2 cellular contexts compared by ENCODE assay signal in genomic region chr11:27665508-27666101, GRCh38.
TF ChIP-seq lines count a peak whose summit lies in the region.

No MANE protein-coding gene starts in this region.

TF ChIP-seq in GM23338, 12 proteins besides CTCF, POLR2A, EP300 and RAD21:
- 0 out of 2 replicates have a peak, but pooled peaks have one; percentile 15 for TF ChIP-seq POLR2AphosphoS5 (IDR thresholded peaks at IDR 0.05; ENCODE audit: low read depth)

TF ChIP-seq in WTC11, 78 proteins besides CTCF, POLR2A, EP300 and RAD21:
- peak; percentile 94 for TF ChIP-seq FOXK1 (CRISPR knock-in tag; IDR thresholded peaks at IDR 0.05)
- TF ChIP-seq FOXP4 (CRISPR knock-in tag; IDR thresholded peaks at IDR 0.05) = peak; percentile 75
- TF ChIP-seq FOXP1 (CRISPR knock-in tag; IDR thresholded peaks at IDR 0.05; ENCODE audit: borderline replicate concordance) = peak; percentile 73; the same call in 1 of the 2 replicates
- peak; percentile 67 for TF ChIP-seq SP1 (CRISPR knock-in tag; conservative IDR thresholded peaks at IDR 0.05)
- TF ChIP-seq, protein P1, sequence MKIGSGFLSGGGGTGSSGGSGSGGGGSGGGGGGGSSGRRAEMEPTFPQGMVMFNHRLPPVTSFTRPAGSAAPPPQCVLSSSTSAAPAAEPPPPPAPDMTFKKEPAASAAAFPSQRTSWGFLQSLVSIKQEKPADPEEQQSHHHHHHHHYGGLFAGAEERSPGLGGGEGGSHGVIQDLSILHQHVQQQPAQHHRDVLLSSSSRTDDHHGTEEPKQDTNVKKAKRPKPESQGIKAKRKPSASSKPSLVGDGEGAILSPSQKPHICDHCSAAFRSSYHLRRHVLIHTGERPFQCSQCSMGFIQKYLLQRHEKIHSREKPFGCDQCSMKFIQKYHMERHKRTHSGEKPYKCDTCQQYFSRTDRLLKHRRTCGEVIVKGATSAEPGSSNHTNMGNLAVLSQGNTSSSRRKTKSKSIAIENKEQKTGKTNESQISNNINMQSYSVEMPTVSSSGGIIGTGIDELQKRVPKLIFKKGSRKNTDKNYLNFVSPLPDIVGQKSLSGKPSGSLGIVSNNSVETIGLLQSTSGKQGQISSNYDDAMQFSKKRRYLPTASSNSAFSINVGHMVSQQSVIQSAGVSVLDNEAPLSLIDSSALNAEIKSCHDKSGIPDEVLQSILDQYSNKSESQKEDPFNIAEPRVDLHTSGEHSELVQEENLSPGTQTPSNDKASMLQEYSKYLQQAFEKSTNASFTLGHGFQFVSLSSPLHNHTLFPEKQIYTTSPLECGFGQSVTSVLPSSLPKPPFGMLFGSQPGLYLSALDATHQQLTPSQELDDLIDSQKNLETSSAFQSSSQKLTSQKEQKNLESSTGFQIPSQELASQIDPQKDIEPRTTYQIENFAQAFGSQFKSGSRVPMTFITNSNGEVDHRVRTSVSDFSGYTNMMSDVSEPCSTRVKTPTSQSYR (CRISPR knock-in tag; IDR thresholded peaks at IDR 0.05) = 0 out of 2 replicates have a peak, but pooled peaks have one; percentile 79
- 0 out of 2 replicates have a peak, but pooled peaks have one; percentile 23 for TF ChIP-seq FOXJ3 (CRISPR knock-in tag; IDR thresholded peaks at IDR 0.05; ENCODE audit: borderline replicate concordance)
- TF ChIP-seq, protein P2, sequence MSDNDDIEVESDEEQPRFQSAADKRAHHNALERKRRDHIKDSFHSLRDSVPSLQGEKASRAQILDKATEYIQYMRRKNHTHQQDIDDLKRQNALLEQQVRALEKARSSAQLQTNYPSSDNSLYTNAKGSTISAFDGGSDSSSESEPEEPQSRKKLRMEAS (CRISPR knock-in tag; IDR thresholded peaks at IDR 0.05) = peak; percentile 40; the same call in 1 of the 2 replicates
